ENCODE assay signal across 16 cellular contexts in genomic region chr6:2502096-2502997, GRCh38.
DNase-seq lines count a peak whose midpoint lies in the region; ATAC-seq and TF ChIP-seq lines count a peak whose summit lies in the region.
"Had no signal": no experiment of that assay in that cellular context is flagged by ENCODE, and none has a peak within 500 bp of the region (broad histone marks: within the 10 kb centered on the region; RNA-seq: fewer than 3 reads in every experiment).

No MANE protein-coding gene starts in this region.

- peak; percentile 9 to 40 for DNase-seq in SHP77 (lab: John Stamatoyannopoulos, UW)
- no peak for DNase-seq in SHP77 treated with DMSO at 0.1 percent for 48 hours (lab: John Stamatoyannopoulos, UW)
- peak; percentile 71 for DNase-seq in choroid plexus epithelial cell (ENCODE audit: low read depth)
- DNase-seq in nephron progenitor cell, result no peak
- DNase-seq in AG08396 (ENCODE audit: low spot score), result no peak
- no peak for DNase-seq in GDM1 (lab: John Stamatoyannopoulos, UW)
- no peak for DNase-seq in NCI-H187 treated with DMSO at 0.1 percent for 48 hours (lab: John Stamatoyannopoulos, UW)
- no peak for DNase-seq in activated CD8-positive, alpha-beta T cell treated with anti-CD3 and anti-CD28 coated beads, Interleukin-2, amount 10 ng/mL, durations not matched to agents 7 days and 5 days
- DNase-seq: activated CD4-positive, alpha-beta T cell treated with anti-CD3 and anti-CD28 coated beads for 4 hours; activated naive CD4-positive, alpha-beta T cell treated with anti-CD3 and anti-CD28 coated beads, Interleukin-2, amount 50 U/mL, for 16 hours; activated T-cell treated with anti-CD3 and anti-CD28 coated beads for 4 hours; immature natural killer cell; NCI-H1694; NCI-H69 had no signal

- H3K9me3 Mint-ChIP-seq in nephron progenitor cell, result peaks cover under 1% of the 10 kb centered on the region
- no peaks in the 10 kb centered on the region for H3K9me3 Mint-ChIP-seq in activated CD8-positive, alpha-beta T cell treated with anti-CD3 and anti-CD28 coated beads, Interleukin-2, amount 10 ng/mL, durations not matched to agents 7 days and 5 days (ENCODE audit: insufficient read depth)
- H3K9me3 Mint-ChIP-seq: immature natural killer cell; stimulated activated naive CD8-positive, alpha-beta T cell treated with anti-CD3 and anti-CD28 coated beads, Interleukin-15, Interleukin-2, amounts not matched to agents 100 ng/mL and 50 ng/mL, for 24 hours; T-helper 2 cell treated with Interferon-gamma antibody and Interleukin-4, amounts not matched to agents 5 μg/mL and 100 μg/mL, for 36 hours had no signal

- POLR2A ChIA-PET in activated CD8-positive, alpha-beta T cell treated with anti-CD3 and anti-CD28 coated beads, Interleukin-2, amount 10 ng/mL, durations not matched to agents 7 days and 5 days (lab: Charles Lee), result no interaction called here

- no peak for ATAC-seq in activated CD8-positive, alpha-beta T cell treated with anti-CD3 and anti-CD28 coated beads, Interleukin-2, amount 10 ng/mL, durations not matched to agents 7 days and 5 days

- TF ChIP-seq CTCF in choroid plexus epithelial cell (conservative IDR thresholded peaks at IDR 0.05; ENCODE audit: low read depth, low read length) (no peak), nephron progenitor cell (IDR thresholded peaks at IDR 0.05) (no peak)

- H3K27ac Mint-ChIP-seq in nephron progenitor cell, result peak overlapping the region; percentile 66
- no peak overlapping the region for H3K27ac Mint-ChIP-seq in activated CD8-positive, alpha-beta T cell treated with anti-CD3 and anti-CD28 coated beads, Interleukin-2, amount 10 ng/mL, durations not matched to agents 7 days and 5 days
- H3K27ac Mint-ChIP-seq: immature natural killer cell; stimulated activated naive CD8-positive, alpha-beta T cell treated with anti-CD3 and anti-CD28 coated beads, Interleukin-15, Interleukin-2, amounts not matched to agents 100 ng/mL and 50 ng/mL, for 24 hours; T-helper 2 cell treated with Interferon-gamma antibody and Interleukin-4, amounts not matched to agents 5 μg/mL and 100 μg/mL, for 36 hours had no signal

- peaks cover 2% of the 10 kb centered on the region for H3K27me3 Mint-ChIP-seq in nephron progenitor cell (ENCODE audit: low read depth, poor library complexity)
- H3K27me3 Mint-ChIP-seq in activated CD8-positive, alpha-beta T cell treated with anti-CD3 and anti-CD28 coated beads, Interleukin-2, amount 10 ng/mL, durations not matched to agents 7 days and 5 days (ENCODE audit: low read depth), result peaks cover 21% of the 10 kb centered on the region

- no peak overlapping the region for H3K4me3 Mint-ChIP-seq in nephron progenitor cell
- H3K4me3 Mint-ChIP-seq in activated CD8-positive, alpha-beta T cell treated with anti-CD3 and anti-CD28 coated beads, Interleukin-2, amount 10 ng/mL, durations not matched to agents 7 days and 5 days, result no peak overlapping the region
- H3K4me3 Mint-ChIP-seq: immature natural killer cell; stimulated activated naive CD8-positive, alpha-beta T cell treated with anti-CD3 and anti-CD28 coated beads, Interleukin-15, Interleukin-2, amounts not matched to agents 100 ng/mL and 50 ng/mL, for 24 hours; T-helper 2 cell treated with Interferon-gamma antibody and Interleukin-4, amounts not matched to agents 5 μg/mL and 100 μg/mL, for 36 hours had no signal

- CTCF ChIA-PET in activated CD8-positive, alpha-beta T cell treated with anti-CD3 and anti-CD28 coated beads, Interleukin-2, amount 10 ng/mL, durations not matched to agents 7 days and 5 days (lab: Charles Lee), result interaction anchor here (0.7 kb wide), 1 partner anchor 54 kb away, joined by 3 read pairs; no protein-coding TSS in a partner anchor

- H3K4me3 ChIP-seq in choroid plexus epithelial cell (ENCODE audit: low read depth, low read length), result no peak overlapping the region

- H3K36me3 Mint-ChIP-seq in nephron progenitor cell (ENCODE audit: low read depth), result no peaks in the 10 kb centered on the region
- no peaks in the 10 kb centered on the region for H3K36me3 Mint-ChIP-seq in activated CD8-positive, alpha-beta T cell treated with anti-CD3 and anti-CD28 coated beads, Interleukin-2, amount 10 ng/mL, durations not matched to agents 7 days and 5 days (ENCODE audit: low read depth)
- H3K36me3 Mint-ChIP-seq: immature natural killer cell had no signal

- H3K4me1 Mint-ChIP-seq in nephron progenitor cell, result peaks cover 49% of the 10 kb centered on the region
- H3K4me1 Mint-ChIP-seq in activated CD8-positive, alpha-beta T cell treated with anti-CD3 and anti-CD28 coated beads, Interleukin-2, amount 10 ng/mL, durations not matched to agents 7 days and 5 days (ENCODE audit: low read depth), result no peaks in the 10 kb centered on the region
- H3K4me1 Mint-ChIP-seq: immature natural killer cell had no signal

Comparison
In these comparisons a context has a peak if more than half of its experiments do, and no peak if none do; other contexts are left out.
1. DNase-seq: peak in SHP77 (2 of 2) and choroid plexus epithelial cell (single experiment); none in SHP77 treated with DMSO at 0.1 percent for 48 hours (single experiment), nephron progenitor cell (single experiment), AG08396 (single experiment), GDM1 (single experiment), NCI-H187 treated with DMSO at 0.1 percent for 48 hours (single experiment) and activated CD8-positive, alpha-beta T cell treated with anti-CD3 and anti-CD28 coated beads, Interleukin-2, amount 10 ng/mL, durations not matched to agents 7 days and 5 days (single experiment).